In genomic region chr5:36241636-36242533, GRCh38 we compare ENCODE assay signal across 8 cellular contexts. TPM values are rescaled to one million over a fixed set of nuclear protein-coding genes. Genes with fewer than 3 reads are reported as not detected.
DNase-seq lines count a peak whose midpoint lies in the region; ATAC-seq and TF ChIP-seq lines count a peak whose summit lies in the region.

Gene NADK2, minus strand, starts transcription at chr5:36241925. Its CDS starts 127 bp downstream, at chr5:36241798.

- intact Hi-C loops in colonic mucosa (cut with DNase I) = loop anchor here (5.0 kb wide), 1 partner anchor 90 kb away; the partner anchor contains the start of genes LMBRD2 and SKP2

- H3K4me1 ChIP-seq in colonic mucosa = peaks cover 4% of the 10 kb centered on the region

- DNase-seq in C1 segment of cervical spinal cord (lab: John Stamatoyannopoulos, UW) (peak; percentile 82 to 100 (median 98)), NCI-H526 (lab: John Stamatoyannopoulos, UW) (peak; percentile 97 to 99), colonic mucosa (peak; percentile 96), kidney tubule cell (ENCODE audit: low spot score) (peak; percentile 97)
- DNase-seq in activated CD4-positive, alpha-beta T cell treated with anti-CD3 and anti-CD28 coated beads for 48 hours = peak; percentile 94
- DNase-seq in stimulated activated CD4-positive, alpha-beta T cell treated with anti-CD3 and anti-CD28 coated beads, Interleukin-1b, Interleukin-23, amount 100 ng/mL, for 24 hours (ENCODE audit: low read depth in 4 of 4, low spot score in 1 of 4) = peak; percentile 74 to 87 (median 79)

- peak; percentile 36 for TF ChIP-seq CTCF in colonic mucosa (IDR thresholded peaks at IDR 0.05)

- no peaks in the 10 kb centered on the region for H3K9me3 ChIP-seq in colonic mucosa

- no peaks in the 10 kb centered on the region for H3K27me3 ChIP-seq in colonic mucosa

- ATAC-seq in GM19324 (IDR thresholded peaks at IDR 0.05; ENCODE audit: low FRiP score, unreplicated experiment) = peak; percentile 92
- peak; percentile 82 for ATAC-seq in HG03469 (IDR thresholded peaks at IDR 0.05; ENCODE audit: unreplicated experiment)

- H3K9ac ChIP-seq in colonic mucosa (ENCODE audit: low read depth in 2 of 2, low read length in 2 of 2) = peak within 1 kb of the TSS; percentile 84 to 91

- peak within 1 kb of the TSS; percentile 93 for H3K27ac ChIP-seq in colonic mucosa

- H3K4me3 ChIP-seq in colonic mucosa = peak within 1 kb of the TSS; percentile 82

- H3K36me3 ChIP-seq in colonic mucosa = no peaks in the 10 kb centered on the region

RNA-seq across cellular contexts. Expression of gene NADK2, which starts in this region (rescaled TPM):
- total RNA-seq in colonic mucosa = 10 to 100 TPM; 28.6 to 31.3 TPM

Comparison
In these comparisons a context has a peak if more than half of its experiments do, and no peak if none do; other contexts are left out.
1. Peak in every context shown above with its lines: DNase-seq, ATAC-seq, H3K4me3 ChIP-seq and H3K27ac ChIP-seq.